Comparison of ENCODE assay signal across 11 cellular contexts in the genomic region with DNA sequence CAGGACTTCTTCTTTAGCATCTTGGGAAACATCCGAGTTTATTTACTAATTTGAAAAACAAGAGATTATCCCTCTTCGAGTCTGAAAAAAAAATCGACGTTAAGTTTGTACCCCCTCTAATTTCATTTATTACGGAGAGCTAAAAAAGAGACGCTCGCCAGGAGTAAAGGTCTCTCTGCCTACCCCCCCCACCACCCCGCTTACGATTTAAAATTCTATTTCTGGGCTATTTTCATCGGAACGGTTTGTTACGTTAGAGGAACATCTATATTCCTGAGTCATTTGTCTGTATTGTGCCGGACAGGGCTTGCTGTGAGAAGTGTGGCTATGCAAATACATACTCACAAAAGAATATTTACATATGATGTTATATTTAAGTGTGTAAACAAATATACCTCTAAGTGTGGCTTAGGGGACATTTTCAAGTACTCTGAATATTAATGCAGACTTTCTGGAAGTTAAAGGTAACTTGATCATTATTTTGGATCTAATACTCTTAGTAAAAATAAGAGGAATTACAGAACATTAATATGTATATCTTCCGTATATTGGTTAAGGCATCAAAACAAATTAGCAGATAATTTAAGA. TPM values are rescaled to one million over a fixed set of nuclear protein-coding genes. Genes with fewer than 3 reads are reported as not detected.
DNase-seq lines count a peak whose midpoint lies in the region; ATAC-seq, FAIRE-seq and TF ChIP-seq lines count a peak whose summit lies in the region.
"Had no signal": no experiment of that assay in that cellular context is flagged by ENCODE, and none has a peak within 500 bp of the region (broad histone marks: within the 10 kb centered on the region; RNA-seq: fewer than 3 reads in every experiment).

No MANE protein-coding gene starts in this region.

- H3K9ac ChIP-seq in H1 (replicated peaks in 1 of 4; ENCODE audit: extremely low read depth in 1 of 4, low read depth in 3 of 4, low read length in 3 of 4) (no peak overlapping the region), subcutaneous abdominal adipose tissue (ENCODE audit: low read length in 5 of 5) (no peak overlapping the region)

- TF ChIP-seq EP300 in H1 (IDR thresholded peaks at IDR 0.05; ENCODE audit: borderline replicate concordance in 1 of 2, low read depth in 2 of 2, low read length in 2 of 2) = no peak

- peaks cover 0 to 20% of the 10 kb centered on the region in 2 experiments; a peak in 2 of 4 replicates for H3K79me2 ChIP-seq in H1 (ENCODE audit: control insufficient read depth in 1 of 2, insufficient read depth in 2 of 2, low read length in 2 of 2)

- H4K91ac ChIP-seq in H1 (replicated peaks; ENCODE audit: insufficient read length, low read length) = no peak overlapping the region

- peak overlapping the region; percentile 84 to 99 for H3K4me2 ChIP-seq in H1 (ENCODE audit: insufficient read depth in 1 of 2, low read depth in 2 of 2, low read length in 2 of 2)

- no peak overlapping the region for H3K56ac ChIP-seq in H1 (replicated peaks; ENCODE audit: insufficient read length, low read depth, low read length)

- H3K27me3 Mint-ChIP-seq in activated naive CD4-positive, alpha-beta T cell treated with anti-CD3 and anti-CD28 coated beads, Interleukin-2, amount 10 ng/mL, durations not matched to agents 7 days and 5 days = peaks cover 70% of the 10 kb centered on the region

- no peak overlapping the region for H3K14ac ChIP-seq in H1 (ENCODE audit: insufficient read length)

- peaks cover 34% of the 10 kb centered on the region; the same call in 1 of the 2 replicates for H3K23me2 ChIP-seq in H1 (ENCODE audit: low read depth, low read length)

- CTCF ChIA-PET in activated naive CD4-positive, alpha-beta T cell treated with anti-CD3 and anti-CD28 coated beads, Interleukin-2, amount 10 ng/mL, durations not matched to agents 7 days and 5 days (lab: Charles Lee) = interaction anchor here (0.8 kb wide), 1 partner anchor 327 kb away, joined by 4 read pairs; no protein-coding TSS in a partner anchor
- CTCF ChIA-PET in H1 (lab: Charles Lee; ENCODE audit: partially characterized antibody) = interaction anchor here (0.6 to 5.7 kb wide), 7 partner anchors 8 to 577 kb away, joined by 3 to 43 read pairs (median 6); no protein-coding TSS in a partner anchor

- FAIRE-seq in H1 (lab: Jason Lieb, UNC) (no peak), GM12891 (lab: Jason Lieb, UNC) (no peak)

- H4K8ac ChIP-seq in H1 (ENCODE audit: extremely low read depth, insufficient read depth, low read length) = no peak overlapping the region

- H2AFZ ChIP-seq in H1 (ENCODE audit: low read length) = no peak overlapping the region

- TF ChIP-seq CTCF in H1 (IDR thresholded peaks at IDR 0.05; ENCODE audit: control extremely low read depth in 1 of 3, insufficient read depth in 1 of 3, low read depth in 1 of 3, low read length in 3 of 3) (no peak), esophagus squamous epithelium (IDR thresholded peaks at IDR 0.05) (no peak)

- POLR2A ChIA-PET in H1 (lab: Charles Lee; ENCODE audit: partially characterized antibody) = interaction anchor here (1.1 to 1.7 kb wide), 3 partner anchors 10 to 19 kb away, joined by 3 to 9 read pairs (median 5); no protein-coding TSS in a partner anchor

- H4K20me1 ChIP-seq in H1 (replicated peaks in 1 of 2; ENCODE audit: control insufficient read depth in 1 of 2, insufficient read depth in 2 of 2, low read length in 2 of 2) = peaks cover 0 to 13% of the 10 kb centered on the region in 2 experiments

- H3K18ac ChIP-seq in H1 (ENCODE audit: extremely low read depth, low read length) = no peak overlapping the region

- DNase-seq in activated naive CD4-positive, alpha-beta T cell treated with anti-CD3 and anti-CD28 coated beads, Interleukin-2, amount 10 ng/mL, durations not matched to agents 7 days and 5 days = no peak
- no peak for DNase-seq in activated naive CD4-positive, alpha-beta T cell treated with anti-CD3 and anti-CD28 coated beads, Interleukin-2, amount 50 U/mL, for 72 hours (ENCODE audit: low spot score in 2 of 2)
- DNase-seq in NCI-H2029 treated with DMSO at 0.1 percent for 48 hours (lab: John Stamatoyannopoulos, UW) = peak; percentile 18
- DNase-seq in H1 (ENCODE audit: low read depth in 1 of 2, low spot score in 2 of 2) = no peak
- no peak for DNase-seq in GM12891 (ENCODE audit: insufficient read length, low spot score)
- DNase-seq in ecto neural progenitor cell (ENCODE audit: low spot score) = no peak
- no peak for DNase-seq in esophagus squamous epithelium (lab: John Stamatoyannopoulos, UW)
- DNase-seq: DND-41 had no signal

- TF ChIP-seq POLR2A in H1 (IDR thresholded peaks at IDR 0.05; ENCODE audit: control extremely low read depth in 1 of 2, low read depth in 2 of 2, low read length in 2 of 2) (no peak), GM12891 (IDR thresholded peaks at IDR 0.05; ENCODE audit: low read depth, low read length) (no peak), esophagus squamous epithelium (IDR thresholded peaks at IDR 0.05) (no peak)

- peaks cover 0 to 16% (median 11%) of the 10 kb centered on the region in 4 experiments; a peak in 6 of 7 replicates for H3K4me1 ChIP-seq in H1 (replicated peaks in 1 of 4; ENCODE audit: control insufficient read depth in 3 of 4, insufficient read depth in 4 of 4, low read length in 3 of 4)
- H3K4me1 ChIP-seq in subcutaneous abdominal adipose tissue (ENCODE audit: control insufficient read depth in 5 of 5, insufficient read depth in 5 of 5, low read length in 5 of 5) = peaks cover 0 to 54% (median 50%) of the 10 kb centered on the region in 5 donors
- H3K4me1 ChIP-seq in esophagus squamous epithelium = peaks cover 35 to 77% (median 54%) of the 10 kb centered on the region in 3 donors

- H2BK20ac ChIP-seq in H1 (ENCODE audit: low read length) = no peak overlapping the region

- no peak for ATAC-seq in activated naive CD4-positive, alpha-beta T cell treated with anti-CD3 and anti-CD28 coated beads, Interleukin-2, amount 50 U/mL, for 72 hours

- no peak overlapping the region for H2AK5ac ChIP-seq in H1 (ENCODE audit: low read depth, low read length)

- no peak overlapping the region for H2BK12ac ChIP-seq in H1 (ENCODE audit: low read depth, low read length)

- H3K23ac ChIP-seq in H1 (ENCODE audit: insufficient read length) = no peak overlapping the region

- H3K9me3 Mint-ChIP-seq in activated naive CD4-positive, alpha-beta T cell treated with anti-CD3 and anti-CD28 coated beads, Interleukin-2, amount 10 ng/mL, durations not matched to agents 7 days and 5 days = peaks cover 4% of the 10 kb centered on the region
- peaks cover under 1 to 3% of the 10 kb centered on the region in 2 donors for H3K9me3 Mint-ChIP-seq in activated naive CD4-positive, alpha-beta T cell treated with anti-CD3 and anti-CD28 coated beads, Interleukin-2, amount 50 U/mL, for 72 hours

- H3K4me3 ChIP-seq in H1 (ENCODE audit: extremely low read depth in 1 of 4, insufficient read depth in 2 of 4, low read depth in 3 of 4, low read length in 4 of 4) (peak overlapping the region; percentile 34 to 78 (median 44); a peak in 4 of 8 replicates), subcutaneous abdominal adipose tissue (ENCODE audit: low read depth in 1 of 5, low read length in 5 of 5) (peak overlapping the region in 4 of 5 donors; percentile 22 to 70 (median 64)), esophagus squamous epithelium (peak overlapping the region in 1 of 4 donors; percentile 70)
- H3K4me3 ChIP-seq: cardiac muscle cell had no signal

- no peak overlapping the region for H2BK120ac ChIP-seq in H1 (replicated peaks; ENCODE audit: low read depth, low read length)

- no peak overlapping the region for H3K27ac ChIP-seq in H1 (ENCODE audit: low read depth, low read length)
- no peak overlapping the region for H3K27ac ChIP-seq in subcutaneous abdominal adipose tissue (ENCODE audit: low read depth, low read length)
- no peak overlapping the region for H3K27ac ChIP-seq in esophagus squamous epithelium
- H3K27ac ChIP-seq: cardiac muscle cell, VCaP had no signal

- H3K4me1 Mint-ChIP-seq in activated naive CD4-positive, alpha-beta T cell treated with anti-CD3 and anti-CD28 coated beads, Interleukin-2, amount 10 ng/mL, durations not matched to agents 7 days and 5 days = peaks cover 73% of the 10 kb centered on the region

- peak overlapping the region; percentile 14 for H3K4me3 Mint-ChIP-seq in activated naive CD4-positive, alpha-beta T cell treated with anti-CD3 and anti-CD28 coated beads, Interleukin-2, amount 10 ng/mL, durations not matched to agents 7 days and 5 days

- no peaks in the 10 kb centered on the region; the same call in 1 of the 2 replicates for H3K79me1 ChIP-seq in H1 (ENCODE audit: low read depth, low read length)

- H3K27me3 ChIP-seq in H1 (replicated peaks in 1 of 4; ENCODE audit: control insufficient read depth in 3 of 4, extremely low read depth in 1 of 4, insufficient read depth in 3 of 4, low read length in 3 of 4) = peaks cover 43 to 68% (median 60%) of the 10 kb centered on the region in 4 experiments
- peaks cover 22 to 59% (median 38%) of the 10 kb centered on the region in 5 donors for H3K27me3 ChIP-seq in subcutaneous abdominal adipose tissue (ENCODE audit: control insufficient read depth in 5 of 5, insufficient read depth in 4 of 5, low read length in 5 of 5)
- peaks cover 37 to 70% (median 53%) of the 10 kb centered on the region in 4 donors for H3K27me3 ChIP-seq in esophagus squamous epithelium

- H3K27ac Mint-ChIP-seq in activated naive CD4-positive, alpha-beta T cell treated with anti-CD3 and anti-CD28 coated beads, Interleukin-2, amount 10 ng/mL, durations not matched to agents 7 days and 5 days = peak overlapping the region; percentile 63
- no peak overlapping the region for H3K27ac Mint-ChIP-seq in activated naive CD4-positive, alpha-beta T cell treated with anti-CD3 and anti-CD28 coated beads, Interleukin-2, amount 50 U/mL, for 72 hours

- no peak overlapping the region for H2BK5ac ChIP-seq in H1 (ENCODE audit: low read depth, low read length)

- H3K4ac ChIP-seq in H1 (replicated peaks; ENCODE audit: insufficient read length, low read depth, low read length) = no peak overlapping the region

- H3K9me3 ChIP-seq in H1 (ENCODE audit: insufficient read depth in 2 of 2, low read depth in 1 of 2, low read length in 1 of 2) (no peaks in the 10 kb centered on the region), subcutaneous abdominal adipose tissue (ENCODE audit: control insufficient read depth in 5 of 5, low read length in 5 of 5) (no peaks in the 10 kb centered on the region), esophagus squamous epithelium (no peaks in the 10 kb centered on the region)

- no peak for TF ChIP-seq RAD21 in H1 (IDR thresholded peaks at IDR 0.05 in 1 of 2, conservative IDR thresholded peaks at IDR 0.05 in 1 of 2; ENCODE audit: low read depth in 2 of 2, low read length in 2 of 2)

- no peaks in the 10 kb centered on the region for H3K36me3 ChIP-seq in H1 (ENCODE audit: control insufficient read depth in 2 of 4, insufficient read depth in 4 of 4, low read length in 3 of 4)
- no peaks in the 10 kb centered on the region for H3K36me3 ChIP-seq in subcutaneous abdominal adipose tissue (ENCODE audit: control insufficient read depth in 5 of 5, insufficient read depth in 5 of 5, low read length in 5 of 5)
- no peaks in the 10 kb centered on the region for H3K36me3 ChIP-seq in esophagus squamous epithelium
- H3K36me3 ChIP-seq: cardiac muscle cell had no signal

- intact Hi-C loops in esophagus squamous epithelium (cut with DNase I) = no loop called here

- no peak overlapping the region for H2BK15ac ChIP-seq in H1 (ENCODE audit: low read length)

- H3K36me3 Mint-ChIP-seq in activated naive CD4-positive, alpha-beta T cell treated with anti-CD3 and anti-CD28 coated beads, Interleukin-2, amount 10 ng/mL, durations not matched to agents 7 days and 5 days = peaks cover 17% of the 10 kb centered on the region
- peaks cover 16 to 32% of the 10 kb centered on the region in 2 donors for H3K36me3 Mint-ChIP-seq in activated naive CD4-positive, alpha-beta T cell treated with anti-CD3 and anti-CD28 coated beads, Interleukin-2, amount 50 U/mL, for 72 hours

- H4K5ac ChIP-seq in H1 (ENCODE audit: insufficient read length, low read depth, low read length) = no peak overlapping the region

- 2% methylated on average over 12 of the region's 14 CpGs; no CpG with 5 or more reads in 1 of the 2 experiments for WGBS in H1 (ENCODE audit: extremely low coverage in 1 of 2, insufficient coverage in 1 of 2, insufficient read length in 1 of 2, insufficient replicate concordance in 2 of 2, low coverage in 1 of 2, low lambda C conversion rate in 2 of 2, missing lambda C conversion rate in 1 of 2), 2 experiments
- 12 to 13% methylated on average over 14 of the region's 14 CpGs for WGBS in esophagus squamous epithelium, 2 donors

RNA-seq across cellular contexts. Expression of a gene that starts 1.4 kb away (rescaled TPM):
- not detected for total RNA-seq in activated naive CD4-positive, alpha-beta T cell treated with anti-CD3 and anti-CD28 coated beads, Interleukin-2, amount 50 U/mL, for 72 hours
- total RNA-seq in H1 (2021; fragmentation: NEBNext Ultra II Directional; extraction: Animal tissue kit (Norgen Biotek cat#: 25700)) = 0.11 and 0.29 TPM in 2 replicates
- polyA plus RNA-seq in H1 (2011; rRNA removed) = 0.03 TPM in 2 replicates
- polyA plus RNA-seq in H1 (2011; cell fraction: cytosol; rRNA removed) = 0.04 TPM
- 0.10 TPM for polyA plus RNA-seq in H1 (2011; cell fraction: nucleus; rRNA removed)
- 0.04 to 0.12 TPM (median 0.08 TPM) in 3 of 4 replicates, not detected in the other for polyA plus RNA-seq in H1 (2012, experiment 1 of 2)
- not detected for polyA plus RNA-seq in H1 (2012, experiment 2 of 2)
- 0.18 TPM for polyA plus RNA-seq in H1 (2013, experiment 1 of 2)
- polyA plus RNA-seq in H1 (2013, experiment 2 of 2) = 0.06 TPM
- polyA minus RNA-seq in H1 (2011; rRNA and poly(A)+ RNA removed) = 0.10 TPM in 1 of 2 replicates, not detected in the other
- not detected for polyA minus RNA-seq in H1 (2011; cell fraction: cytosol; rRNA and poly(A)+ RNA removed)
- polyA minus RNA-seq in H1 (2011; cell fraction: nucleus; rRNA and poly(A)+ RNA removed) = not detected
- polyA plus RNA-seq in GM12891 (2012; ENCODE audit: low read depth, missing spikeins) = not detected
- not detected for total RNA-seq in esophagus squamous epithelium

RNA-seq across cellular contexts. Expression of a gene that starts 2.3 kb away (rescaled TPM):
- total RNA-seq in activated naive CD4-positive, alpha-beta T cell treated with anti-CD3 and anti-CD28 coated beads, Interleukin-2, amount 50 U/mL, for 72 hours = 10 to 100 TPM; 25.1 to 47.3 TPM
- 27.9 and 29.5 TPM in 2 replicates for total RNA-seq in H1 (2021; fragmentation: NEBNext Ultra II Directional; extraction: Animal tissue kit (Norgen Biotek cat#: 25700))
- 1.6 and 2.0 TPM in 2 replicates for polyA plus RNA-seq in H1 (2011; rRNA removed)
- polyA plus RNA-seq in H1 (2011; cell fraction: cytosol; rRNA removed) = 5.4 TPM
- polyA plus RNA-seq in H1 (2011; cell fraction: nucleus; rRNA removed) = 4.0 TPM
- 18.4 to 20.9 TPM (median 19.2 TPM) in 4 replicates for polyA plus RNA-seq in H1 (2012, experiment 1 of 2)
- 1.1 TPM for polyA plus RNA-seq in H1 (2012, experiment 2 of 2)
- polyA plus RNA-seq in H1 (2013, experiment 1 of 2) = 23.7 TPM
- 22.1 TPM for polyA plus RNA-seq in H1 (2013, experiment 2 of 2)
- 8.3 and 15.4 TPM in 2 replicates for polyA minus RNA-seq in H1 (2011; rRNA and poly(A)+ RNA removed)
- polyA minus RNA-seq in H1 (2011; cell fraction: cytosol; rRNA and poly(A)+ RNA removed) = 10.4 TPM
- polyA minus RNA-seq in H1 (2011; cell fraction: nucleus; rRNA and poly(A)+ RNA removed) = 28.0 TPM
- polyA plus RNA-seq in GM12891 (2012; ENCODE audit: low read depth, missing spikeins) = 18.0 TPM
- total RNA-seq in esophagus squamous epithelium = 10 to 100 TPM; 22.5 to 41.4 (median 32.9) TPM
